Comparison of ENCODE assay signal across 21 cellular contexts in genomic region chr17:80180192-80180591, GRCh38. TPM values are rescaled to one million over a fixed set of nuclear protein-coding genes. Genes with fewer than 3 reads are reported as not detected.
DNase-seq lines count a peak whose midpoint lies in the region; ATAC-seq and TF ChIP-seq lines count a peak whose summit lies in the region.
"Had no signal": no experiment of that assay in that cellular context is flagged by ENCODE, and none has a peak within 500 bp of the region (broad histone marks: within the 10 kb centered on the region; RNA-seq: fewer than 3 reads in every experiment).

No MANE protein-coding gene starts in this region.

- H3K36me3 ChIP-seq in right atrium auricular region (no peaks in the 10 kb centered on the region), H7 (replicated peaks; ENCODE audit: control insufficient read depth, insufficient read depth, low read length) (no peaks in the 10 kb centered on the region), neuronal stem cell (replicated peaks in 1 of 2; ENCODE audit: control insufficient read depth in 2 of 2, insufficient read depth in 2 of 2, low read length in 2 of 2) (no peaks in the 10 kb centered on the region)
- H3K36me3 ChIP-seq: BE2C; BLaER1 treated with 17β-estradiol and CSF1 and Interleukin-3, amounts not matched to agents 10 nM and 100 nM had no signal

- no CpG with 5 or more reads among the region's 14 CpGs for WGBS in neuronal stem cell (ENCODE audit: extremely low coverage in 2 of 2, insufficient read length in 2 of 2, insufficient replicate concordance in 1 of 2), 2 donors

- no peak overlapping the region for H2BK15ac ChIP-seq in neuronal stem cell (ENCODE audit: low read length)

- intact Hi-C loops in Right ventricle myocardium superior (cut with DNase I), result no loop called here

- H3K79me1 ChIP-seq in neuronal stem cell (ENCODE audit: low read depth, low read length), result no peaks in the 10 kb centered on the region

- H4K91ac ChIP-seq in neuronal stem cell (ENCODE audit: low read depth, low read length, poor library complexity), result no peak overlapping the region

- H3K4me2 ChIP-seq in neuronal stem cell (ENCODE audit: insufficient read depth, low read length, poor library complexity, severe bottlenecking), result no peak overlapping the region
- H3K4me2 ChIP-seq: A549; BLaER1 treated with 17β-estradiol and CSF1 and Interleukin-3, amounts not matched to agents 10 nM and 100 nM; GM23338 had no signal

- H3K9ac ChIP-seq in neuronal stem cell (ENCODE audit: low read depth, low read length, poor library complexity), result peak overlapping the region; percentile 54
- H3K9ac ChIP-seq: BLaER1 treated with 17β-estradiol and CSF1 and Interleukin-3, amounts not matched to agents 10 nM and 100 nM had no signal

- H3K9me3 ChIP-seq in right atrium auricular region, result no peaks in the 10 kb centered on the region
- H3K9me3 ChIP-seq in neuronal stem cell (replicated peaks in 1 of 2; ENCODE audit: control insufficient read depth in 2 of 2, insufficient read depth in 1 of 2, low read depth in 1 of 2, low read length in 2 of 2), result no peaks in the 10 kb centered on the region
- H3K9me3 ChIP-seq: A549; BE2C; BLaER1 treated with 17β-estradiol and CSF1 and Interleukin-3, amounts not matched to agents 10 nM and 100 nM had no signal

- H3K27ac ChIP-seq in right atrium auricular region (no peak overlapping the region), neuronal stem cell (replicated peaks; ENCODE audit: low read length) (no peak overlapping the region)
- H3K27ac ChIP-seq: A549; BLaER1 treated with 17β-estradiol and CSF1 and Interleukin-3, amounts not matched to agents 10 nM and 100 nM had no signal

- no peak overlapping the region for H2BK12ac ChIP-seq in neuronal stem cell (ENCODE audit: low read length)

- H2AK5ac ChIP-seq in neuronal stem cell (ENCODE audit: low read depth, low read length), result peak overlapping the region; percentile 85

- H3K4me3 ChIP-seq in right atrium auricular region, result no peak overlapping the region
- H3K4me3 ChIP-seq in H7 (ENCODE audit: insufficient read depth, low read depth, low read length), result no peak overlapping the region
- no peak overlapping the region for H3K4me3 ChIP-seq in neuronal stem cell (ENCODE audit: low read length in 2 of 2)
- H3K4me3 ChIP-seq: A549; BLaER1 treated with 17β-estradiol and CSF1 and Interleukin-3, amounts not matched to agents 10 nM and 100 nM; GM23338 had no signal

- H3K27me3 ChIP-seq in right atrium auricular region (no peaks in the 10 kb centered on the region), H7 (ENCODE audit: control insufficient read depth, insufficient read depth, low read length) (no peaks in the 10 kb centered on the region), neuronal stem cell (ENCODE audit: control insufficient read depth in 3 of 3, insufficient read depth in 3 of 3, low read depth in 1 of 3, low read length in 3 of 3) (no peaks in the 10 kb centered on the region)
- H3K27me3 ChIP-seq: BE2C; BLaER1 treated with 17β-estradiol and CSF1 and Interleukin-3, amounts not matched to agents 10 nM and 100 nM had no signal

- peak overlapping the region; percentile 53 for H3K18ac ChIP-seq in neuronal stem cell (ENCODE audit: low read length)

- TF ChIP-seq CTCF in right atrium auricular region (IDR thresholded peaks at IDR 0.05), result no peak

- H2BK120ac ChIP-seq in neuronal stem cell (ENCODE audit: low read depth, low read length), result peak overlapping the region; percentile 64

- H2AFZ ChIP-seq in neuronal stem cell (ENCODE audit: low read length), result no peak overlapping the region
- H2AFZ ChIP-seq: GM23338 had no signal

- no peak overlapping the region for H2BK5ac ChIP-seq in neuronal stem cell (ENCODE audit: low read length)

- no peak overlapping the region for H3K14ac ChIP-seq in neuronal stem cell (ENCODE audit: low read length)

- DNase-seq in NCI-H146 (lab: John Stamatoyannopoulos, UW) (peak; percentile 26), NCI-H146 treated with DMSO at 0.1 percent for 48 hours (lab: John Stamatoyannopoulos, UW; ENCODE audit: unreplicated experiment) (no peak), Right ventricle myocardium superior (peak; percentile 30), right atrium auricular region (ENCODE audit: low spot score) (no peak), H7 (peak; percentile 37), neuronal stem cell (ENCODE audit: low spot score) (no peak), ureter (ENCODE audit: low spot score) (no peak)
- DNase-seq: 8988T; ACHN; AML-193; BE2C; CD4-positive, alpha-beta T cell; CD8-positive, alpha-beta memory T cell; DMS79 treated with DMSO at 0.1 percent for 48 hours; GF-D8 had no signal

- no peaks in the 10 kb centered on the region for H3K4me1 ChIP-seq in right atrium auricular region
- H3K4me1 ChIP-seq in neuronal stem cell (ENCODE audit: control insufficient read depth in 2 of 2, insufficient read depth in 1 of 2, low read depth in 1 of 2, low read length in 2 of 2), result peaks cover 12 to 14% of the 10 kb centered on the region in 2 donors
- H3K4me1 ChIP-seq: BE2C; BLaER1 treated with 17β-estradiol and CSF1 and Interleukin-3, amounts not matched to agents 10 nM and 100 nM had no signal

- ATAC-seq in Right ventricle myocardium superior (ENCODE audit: poor library complexity) (no peak), HG03565 (IDR thresholded peaks at IDR 0.05; ENCODE audit: unreplicated experiment) (no peak)
- ATAC-seq: A549, GM23338, HCT116 had no signal

- H3K23ac ChIP-seq in neuronal stem cell (ENCODE audit: low read depth, low read length, poor library complexity), result peak overlapping the region; percentile 69

- no peak overlapping the region for H4K8ac ChIP-seq in neuronal stem cell (ENCODE audit: low read depth, low read length)

- H3K4ac ChIP-seq in neuronal stem cell (ENCODE audit: low read length), result no peak overlapping the region

RNA-seq across cellular contexts. Expression of gene CARD14, which starts 10.4 kb away (rescaled TPM):
- not detected for total RNA-seq in Right ventricle myocardium superior
- total RNA-seq in right atrium auricular region, result not detected
- total RNA-seq in H7 (2014; rRNA removed; shearing (Covaris generic)), result 0.11 and 0.55 TPM in 2 replicates
- polyA plus RNA-seq in neuronal stem cell (2013, experiment 1 of 2), result 0.20 TPM
- 0.22 TPM for polyA plus RNA-seq in neuronal stem cell (2013, experiment 2 of 2)
- total RNA-seq in ureter, result 19.3 TPM
- total RNA-seq: CD4-positive, alpha-beta T cell; CD8-positive, alpha-beta memory T cell; Daoy had no signal
- polyA plus RNA-seq: CD8-positive, alpha-beta memory T cell had no signal

RNA-seq across cellular contexts. Expression of gene EIF4A3, which starts 33.3 kb away (rescaled TPM):
- total RNA-seq in Right ventricle myocardium superior (32.1 TPM), right atrium auricular region (10 to 100 TPM; 24.6 to 31.0 TPM), ureter (84.8 TPM)
- 126 and 138 TPM in 2 replicates for total RNA-seq in H7 (2014; rRNA removed; shearing (Covaris generic))
- polyA plus RNA-seq in neuronal stem cell (2013, experiment 1 of 2), result 66.1 TPM
- 64.7 TPM for polyA plus RNA-seq in neuronal stem cell (2013, experiment 2 of 2)

RNA-seq across cellular contexts. Expression of gene SGSH, which starts 39.9 kb away (rescaled TPM):
- 13.4 TPM for total RNA-seq in Right ventricle myocardium superior
- 10 to 100 TPM; 10.6 to 13.7 TPM for total RNA-seq in right atrium auricular region
- 10.2 and 12.5 TPM in 2 replicates for total RNA-seq in H7 (2014; rRNA removed; shearing (Covaris generic))
- polyA plus RNA-seq in neuronal stem cell (2013, experiment 1 of 2), result 8.1 TPM
- 7.7 TPM for polyA plus RNA-seq in neuronal stem cell (2013, experiment 2 of 2)
- 64.1 TPM for total RNA-seq in ureter

RNA-seq across cellular contexts. Expression of gene SLC26A11, which starts 40.0 kb away (rescaled TPM):
- total RNA-seq in Right ventricle myocardium superior (5.1 TPM), right atrium auricular region (1 to 10 TPM; 2.2 to 9.0 TPM), ureter (25.5 TPM)
- total RNA-seq in H7 (2014; rRNA removed; shearing (Covaris generic)), result 19.4 and 20.6 TPM in 2 replicates
- polyA plus RNA-seq in neuronal stem cell (2013, experiment 1 of 2), result 14.4 TPM
- 14.7 TPM for polyA plus RNA-seq in neuronal stem cell (2013, experiment 2 of 2)

Comparison
In these comparisons a context has a peak if more than half of its experiments do, and no peak if none do; other contexts are left out.
1. DNase-seq: peak in NCI-H146 (single experiment), Right ventricle myocardium superior (single experiment) and H7 (single experiment); none in NCI-H146 treated with DMSO at 0.1 percent for 48 hours (single experiment), right atrium auricular region (single experiment), neuronal stem cell (single experiment) and ureter (single experiment).
2. RNA of gene CARD14, which starts 10.4 kb away (total RNA-seq): 19.3 TPM in ureter (single experiment); 0.11 to 0.55 TPM in H7, not detected in right atrium auricular region and not detected in Right ventricle myocardium superior (single experiment); every median in the first group is over 10 times any median in the second.